In the genomic region with DNA sequence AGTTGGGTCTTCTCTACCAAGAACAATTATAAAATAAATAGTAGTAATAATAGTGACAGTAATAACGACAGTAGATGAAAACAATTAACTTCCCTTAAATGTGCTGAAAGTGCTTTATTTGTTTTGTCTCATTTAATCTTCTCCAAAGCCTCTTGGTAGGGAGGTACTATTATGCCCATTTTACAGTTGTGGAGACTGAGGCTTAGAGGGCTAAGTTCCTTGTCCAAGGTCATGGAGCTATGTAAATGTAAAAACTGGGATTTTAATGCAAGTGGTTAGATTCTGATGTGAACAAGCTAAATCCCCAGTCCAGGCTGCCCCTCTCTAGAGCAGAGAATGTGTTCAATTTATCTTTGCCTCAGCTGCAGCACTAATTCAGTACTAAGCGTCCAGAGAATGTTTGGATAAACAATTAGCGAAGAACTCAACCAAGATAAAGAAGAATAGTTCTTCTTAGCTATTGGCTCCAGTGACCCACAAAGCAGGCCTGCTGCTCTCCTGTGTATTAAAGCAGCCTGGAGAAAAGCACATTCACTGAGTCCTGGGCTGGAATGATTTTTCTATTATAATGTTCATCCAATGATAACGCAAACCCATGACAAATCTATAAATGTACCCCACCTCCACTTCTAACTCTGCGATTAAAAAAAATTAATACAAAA, we compare ENCODE assay signal across 16 cellular contexts.
"Had no signal": no experiment of that assay in that cellular context is flagged by ENCODE, and none has a peak within 500 bp of the region (broad histone marks: within the 10 kb centered on the region; RNA-seq: fewer than 3 reads in every experiment).

No MANE protein-coding gene starts in this region.

- H3K4me3 Mint-ChIP-seq: activated naive CD4-positive, alpha-beta T cell treated with anti-CD3 and anti-CD28 coated beads for 36 hours; activated naive CD8-positive, alpha-beta T cell treated with anti-CD3 and anti-CD28 coated beads, Interleukin-2, amount 50 U/mL, for 24 hours; dendritic cell treated with granulocyte-macrophage colony-stimulating factor and Interleukin-4, amounts not matched to agents 40 ng/mL and 50 ng/mL, for 4 days; natural killer cell treated with Interleukin-12 subunit alpha and Interleukin-12 subunit beta and Interleukin-15 and Interleukin-18, amount 100 ng/mL, for 72 hours; T-cell had no signal

- DNase-seq: activated CD4-positive, alpha-beta T cell treated with anti-CD3 and anti-CD28 coated beads, Interleukin-2, amount 50 U/mL, for 48 hours; activated naive CD4-positive, alpha-beta T cell treated with anti-CD3 and anti-CD28 coated beads for 36 hours; activated naive CD8-positive, alpha-beta T cell treated with anti-CD3 and anti-CD28 coated beads, Interleukin-2, amount 50 U/mL, for 24 hours; body of pancreas; caudate nucleus; effector memory CD4-positive, alpha-beta T cell; heart left ventricle; mesendoderm; stimulated activated CD4-positive, alpha-beta T cell treated with anti-CD3 and anti-CD28 coated beads, Interleukin-2, amount 100 ng/mL, for 48 hours; stimulated activated naive CD4-positive, alpha-beta T cell treated with Interleukin-2 at 50 U/mL for 16 hours; T-cell; T1000; upper lobe of right lung had no signal

- H3K36me3 Mint-ChIP-seq: natural killer cell treated with Interleukin-12 subunit alpha and Interleukin-12 subunit beta and Interleukin-15 and Interleukin-18, amount 100 ng/mL, for 72 hours; T-cell had no signal

- H3K27ac ChIP-seq: body of pancreas, heart left ventricle, upper lobe of right lung had no signal

- H3K36me3 ChIP-seq: upper lobe of right lung had no signal

- H3K9me3 Mint-ChIP-seq: activated naive CD4-positive, alpha-beta T cell treated with anti-CD3 and anti-CD28 coated beads for 36 hours; activated naive CD8-positive, alpha-beta T cell treated with anti-CD3 and anti-CD28 coated beads, Interleukin-2, amount 50 U/mL, for 24 hours; activated T-helper 2 cell treated with anti-CD3 and anti-CD28 coated beads, Interferon-gamma antibody, Interleukin-2, Interleukin-4, amounts not matched to agents 10 μg/mL and 5 μg/mL and 100 μg/mL, durations not matched to agents 14 hours and 24 hours and 36 hours; dendritic cell treated with granulocyte-macrophage colony-stimulating factor and Interleukin-4, amounts not matched to agents 40 ng/mL and 50 ng/mL, for 4 days; natural killer cell treated with Interleukin-12 subunit alpha and Interleukin-12 subunit beta and Interleukin-15 and Interleukin-18, amount 100 ng/mL, for 72 hours had no signal

- H3K27me3 ChIP-seq: body of pancreas, heart left ventricle, upper lobe of right lung had no signal

- H3K4me1 ChIP-seq: body of pancreas, upper lobe of right lung had no signal

- H3K4me1 Mint-ChIP-seq: activated naive CD8-positive, alpha-beta T cell treated with anti-CD3 and anti-CD28 coated beads, Interleukin-2, amount 50 U/mL, for 24 hours; T-cell had no signal

- H3K4me3 ChIP-seq: body of pancreas, heart left ventricle, upper lobe of right lung had no signal

- H3K27ac Mint-ChIP-seq: activated naive CD4-positive, alpha-beta T cell treated with anti-CD3 and anti-CD28 coated beads for 36 hours; activated naive CD8-positive, alpha-beta T cell treated with anti-CD3 and anti-CD28 coated beads, Interleukin-2, amount 50 U/mL, for 24 hours; activated T-helper 2 cell treated with anti-CD3 and anti-CD28 coated beads, Interferon-gamma antibody, Interleukin-2, Interleukin-4, amounts not matched to agents 10 μg/mL and 5 μg/mL and 100 μg/mL, durations not matched to agents 14 hours and 24 hours and 36 hours; dendritic cell treated with granulocyte-macrophage colony-stimulating factor and Interleukin-4, amounts not matched to agents 40 ng/mL and 50 ng/mL, for 4 days; natural killer cell treated with Interleukin-12 subunit alpha and Interleukin-12 subunit beta and Interleukin-15 and Interleukin-18, amount 100 ng/mL, for 72 hours; T-cell had no signal

- H3K9me3 ChIP-seq: body of pancreas, heart left ventricle, upper lobe of right lung had no signal

- H3K27me3 Mint-ChIP-seq: activated naive CD8-positive, alpha-beta T cell treated with anti-CD3 and anti-CD28 coated beads, Interleukin-2, amount 50 U/mL, for 24 hours; dendritic cell treated with granulocyte-macrophage colony-stimulating factor and Interleukin-4, amounts not matched to agents 40 ng/mL and 50 ng/mL, for 4 days; T-cell had no signal
